In the genomic region with DNA sequence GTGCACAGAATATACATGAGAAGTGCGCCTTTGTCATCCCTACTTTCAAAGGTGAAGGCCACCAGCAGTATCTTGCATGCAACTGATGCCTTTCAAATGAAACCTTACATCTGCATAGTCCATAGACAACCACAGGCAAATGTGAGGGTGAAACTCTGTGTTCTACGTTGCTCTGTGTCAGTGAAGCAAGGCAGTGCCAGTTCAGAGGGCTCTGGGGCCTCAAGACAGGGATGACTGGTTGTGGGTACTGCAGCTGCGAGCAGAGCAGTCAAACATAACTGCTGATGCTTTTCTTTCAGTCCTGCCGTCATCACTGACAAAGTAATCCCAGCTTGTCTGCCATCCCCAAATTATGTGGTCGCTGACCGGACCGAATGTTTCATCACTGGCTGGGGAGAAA, we compare ENCODE assay signal across 10 cellular contexts. TPM values are rescaled to one million over a fixed set of nuclear protein-coding genes. Genes with fewer than 3 reads are reported as not detected.
DNase-seq lines count a peak whose midpoint lies in the region; ATAC-seq and TF ChIP-seq lines count a peak whose summit lies in the region.
"Not testable (repeated sequence)": the region's sequence is repeated elsewhere in the genome, so short reads cannot be mapped to it uniquely, and the experiment has no call there.
"Had no signal": no experiment of that assay in that cellular context is flagged by ENCODE, and none has a peak within 500 bp of the region (broad histone marks: within the 10 kb centered on the region; RNA-seq: fewer than 3 reads in every experiment).

No MANE protein-coding gene starts in this region.

- not testable (repeated sequence) for TF ChIP-seq CTCF in OCI-LY1 (IDR thresholded peaks at IDR 0.05; ENCODE audit: low read length)

- not testable (repeated sequence) for H3K36me3 ChIP-seq in OCI-LY1 (ENCODE audit: insufficient read depth, low read length)

- H3K4me3 ChIP-seq in GM08714 (ENCODE audit: low read length) = peak overlapping the region; percentile 29; the same call in 1 of the 2 replicates
- not testable (repeated sequence) for H3K4me3 ChIP-seq in OCI-LY1 (ENCODE audit: low read depth, low read length, poor library complexity, severe bottlenecking)

- H3K36me3 Mint-ChIP-seq in naive B cell = not testable (repeated sequence)

- peaks cover 0 to 16% (median 7%) of the 10 kb centered on the region in 7 donors for H3K9me3 Mint-ChIP-seq in naive B cell

- H3K79me2 ChIP-seq in OCI-LY1 (ENCODE audit: insufficient read depth, low read length) = not testable (repeated sequence)

- H3K27me3 ChIP-seq in OCI-LY1 (ENCODE audit: insufficient read depth, low read length) = not testable (repeated sequence)

- H4K20me1 ChIP-seq in OCI-LY1 (ENCODE audit: insufficient read depth, low read length) = not testable (repeated sequence)

- H3K27ac ChIP-seq in OCI-LY1 (ENCODE audit: low read depth, low read length, poor library complexity, severe bottlenecking) = peak overlapping the region; percentile 88

- ATAC-seq in GM18870 (IDR thresholded peaks at IDR 0.05; ENCODE audit: unreplicated experiment) = peak; percentile 98
- ATAC-seq in GM19463 (IDR thresholded peaks at IDR 0.05; ENCODE audit: unreplicated experiment) = peak; percentile 99
- peak; percentile 99 for ATAC-seq in GM21825 (IDR thresholded peaks at IDR 0.05; ENCODE audit: unreplicated experiment)
- ATAC-seq in HG02981 (IDR thresholded peaks at IDR 0.05; ENCODE audit: unreplicated experiment) = peak; percentile 99
- ATAC-seq in HG03378 (IDR thresholded peaks at IDR 0.05; ENCODE audit: unreplicated experiment) = peak; percentile 99
- peak; percentile 87 to 91 for ATAC-seq in naive B cell (ENCODE audit: low read depth in 2 of 2)

- H3K4me3 Mint-ChIP-seq in naive B cell = peak overlapping the region in 1 of 8 donors; percentile 19

- H3F3A ChIP-seq in OCI-LY1 (ENCODE audit: insufficient read depth, low read length) = not testable (repeated sequence)

- H3K9ac ChIP-seq in OCI-LY1 (ENCODE audit: low read length) = not testable (repeated sequence)

- not testable (repeated sequence) for H3K9me3 ChIP-seq in OCI-LY1 (ENCODE audit: low read length)

- H3K9me2 ChIP-seq in OCI-LY1 (ENCODE audit: low read depth, low read length) = not testable (repeated sequence)

- H3K4me1 ChIP-seq in OCI-LY1 (ENCODE audit: insufficient read depth, low read length, severe bottlenecking) = peaks cover 38% of the 10 kb centered on the region

- H2AFZ ChIP-seq in OCI-LY1 (ENCODE audit: low read length) = not testable (repeated sequence)

- H3K27me3 Mint-ChIP-seq in naive B cell = not testable (repeated sequence)

- H3K4me2 ChIP-seq in OCI-LY1 (ENCODE audit: low read length) = peak overlapping the region; percentile 42

- DNase-seq in naive B cell = peak; percentile 49

- H3K4me1 Mint-ChIP-seq in naive B cell = peaks cover 7 to 29% (median 22%) of the 10 kb centered on the region in 3 donors

- H3K27ac Mint-ChIP-seq in naive B cell = peak overlapping the region in 4 of 6 donors; percentile 3 to 94 (median 42)

RNA-seq across cellular contexts. Expression of a gene that starts 39.0 kb away (rescaled TPM):
- polyA plus RNA-seq in naive B cell (ENCODE audit: low read depth in 6 of 6) = not detected
- polyA plus RNA-seq: esophagus, stomach had no signal
